ENCODE assay signal across 8 cellular contexts in genomic region chr6:117840541-117840983, GRCh38.
DNase-seq lines count a peak whose midpoint lies in the region; ATAC-seq and TF ChIP-seq lines count a peak whose summit lies in the region.

No MANE protein-coding gene starts in this region.

- peaks cover 16% of the 10 kb centered on the region for H3K4me1 ChIP-seq in HAP-1

- no peaks in the 10 kb centered on the region for H3K4me1 Mint-ChIP-seq in endothelial cell (ENCODE audit: unreplicated experiment)
- H3K4me1 Mint-ChIP-seq in activated T-helper 17 cell treated with anti-CD3 and anti-CD28 coated beads, Interleukin-2, amount 50 U/mL, for 72 hours: no peaks in the 10 kb centered on the region

- TF ChIP-seq CTCF in AG04450 (IDR thresholded peaks at IDR 0.05; ENCODE audit: low read depth, low read length) (peak; percentile 48), endothelial cell (IDR thresholded peaks at IDR 0.05; ENCODE audit: unreplicated experiment) (peak; percentile 77), omental fat pad (IDR thresholded peaks at IDR 0.05) (no peak)

- CTCF ChIA-PET in AG04450 (lab: Charles Lee): interaction anchor here (0.6 to 1.2 kb wide), 4 partner anchors 446 to 1270 kb away, joined by 3 to 5 read pairs (median 3); no protein-coding TSS in a partner anchor

- H3K36me3 ChIP-seq in HAP-1 (replicated peaks): no peaks in the 10 kb centered on the region

- H3K27ac ChIP-seq in AG04450 (ENCODE audit: low read depth, low read length): no peak overlapping the region

- DNase-seq in AG04450 (ENCODE audit: low read depth, low spot score) (no peak), HAP-1 (ENCODE audit: low spot score in 2 of 2) (peak; percentile 45 to 69), NCI-H82 (lab: John Stamatoyannopoulos, UW) (peak; percentile 60), endothelial cell (ENCODE audit: low spot score) (peak; percentile 51), omental fat pad (ENCODE audit: low spot score) (no peak)

- no peak for ATAC-seq in activated T-helper 17 cell treated with anti-CD3 and anti-CD28 coated beads, Interleukin-2, amount 50 U/mL, for 72 hours (replicated peaks)
- ATAC-seq in HG03342 (IDR thresholded peaks at IDR 0.05; ENCODE audit: unreplicated experiment) (no peak), omental fat pad (ENCODE audit: low FRiP score) (no peak), GM19397 (IDR thresholded peaks at IDR 0.05; ENCODE audit: unreplicated experiment) (no peak)

- no peaks in the 10 kb centered on the region for H3K9me3 ChIP-seq in AG04450 (ENCODE audit: control insufficient read depth, insufficient read depth, low read length)
- no peaks in the 10 kb centered on the region for H3K9me3 ChIP-seq in HAP-1

- no peak overlapping the region for H3K27ac Mint-ChIP-seq in endothelial cell (ENCODE audit: unreplicated experiment)
- no peak overlapping the region for H3K27ac Mint-ChIP-seq in activated T-helper 17 cell treated with anti-CD3 and anti-CD28 coated beads, Interleukin-2, amount 50 U/mL, for 72 hours

- POLR2A ChIA-PET in AG04450 (lab: Yijun Ruan, JAX): no interaction called here

- no peaks in the 10 kb centered on the region for H3K9me3 Mint-ChIP-seq in endothelial cell (ENCODE audit: unreplicated experiment)
- H3K9me3 Mint-ChIP-seq in activated T-helper 17 cell treated with anti-CD3 and anti-CD28 coated beads, Interleukin-2, amount 50 U/mL, for 72 hours: peaks cover 4% of the 10 kb centered on the region

- H3K27me3 ChIP-seq in AG04450 (ENCODE audit: control insufficient read depth, insufficient read depth, low read length) (no peaks in the 10 kb centered on the region), HAP-1 (ENCODE audit: low read depth) (no peaks in the 10 kb centered on the region)

- in situ Hi-C loops in HAP-1 (cut with MboI; ENCODE audit: low sequenced_read_pairs): loop anchor here (10.0 to 25.0 kb wide), 2 partner anchors 424 to 672 kb away; no protein-coding TSS in a partner anchor

- no peak overlapping the region for H3K4me3 Mint-ChIP-seq in endothelial cell (ENCODE audit: unreplicated experiment)
- no peak overlapping the region for H3K4me3 Mint-ChIP-seq in activated T-helper 17 cell treated with anti-CD3 and anti-CD28 coated beads, Interleukin-2, amount 50 U/mL, for 72 hours

- H3K27me3 Mint-ChIP-seq in endothelial cell (ENCODE audit: unreplicated experiment): no peaks in the 10 kb centered on the region
- peaks cover 3% of the 10 kb centered on the region for H3K27me3 Mint-ChIP-seq in activated T-helper 17 cell treated with anti-CD3 and anti-CD28 coated beads, Interleukin-2, amount 50 U/mL, for 72 hours

- no peak overlapping the region for H3K4me3 ChIP-seq in AG04450 (ENCODE audit: low read depth, low read length)
- H3K4me3 ChIP-seq in HAP-1: no peak overlapping the region

- H3K36me3 Mint-ChIP-seq in endothelial cell (ENCODE audit: low read depth, unreplicated experiment): no peaks in the 10 kb centered on the region
- no peaks in the 10 kb centered on the region for H3K36me3 Mint-ChIP-seq in activated T-helper 17 cell treated with anti-CD3 and anti-CD28 coated beads, Interleukin-2, amount 50 U/mL, for 72 hours (ENCODE audit: low read depth)

Comparison
In these comparisons a context has a peak if more than half of its experiments do, and no peak if none do; other contexts are left out.
1. DNase-seq: peak in HAP-1 (2 of 2), NCI-H82 (single experiment) and endothelial cell (single experiment); none in AG04450 (single experiment) and omental fat pad (single experiment).
2. CTCF ChIP-seq: peak in AG04450 (single experiment) and endothelial cell (single experiment); none in omental fat pad (0 of 3).